In the genomic region with DNA sequence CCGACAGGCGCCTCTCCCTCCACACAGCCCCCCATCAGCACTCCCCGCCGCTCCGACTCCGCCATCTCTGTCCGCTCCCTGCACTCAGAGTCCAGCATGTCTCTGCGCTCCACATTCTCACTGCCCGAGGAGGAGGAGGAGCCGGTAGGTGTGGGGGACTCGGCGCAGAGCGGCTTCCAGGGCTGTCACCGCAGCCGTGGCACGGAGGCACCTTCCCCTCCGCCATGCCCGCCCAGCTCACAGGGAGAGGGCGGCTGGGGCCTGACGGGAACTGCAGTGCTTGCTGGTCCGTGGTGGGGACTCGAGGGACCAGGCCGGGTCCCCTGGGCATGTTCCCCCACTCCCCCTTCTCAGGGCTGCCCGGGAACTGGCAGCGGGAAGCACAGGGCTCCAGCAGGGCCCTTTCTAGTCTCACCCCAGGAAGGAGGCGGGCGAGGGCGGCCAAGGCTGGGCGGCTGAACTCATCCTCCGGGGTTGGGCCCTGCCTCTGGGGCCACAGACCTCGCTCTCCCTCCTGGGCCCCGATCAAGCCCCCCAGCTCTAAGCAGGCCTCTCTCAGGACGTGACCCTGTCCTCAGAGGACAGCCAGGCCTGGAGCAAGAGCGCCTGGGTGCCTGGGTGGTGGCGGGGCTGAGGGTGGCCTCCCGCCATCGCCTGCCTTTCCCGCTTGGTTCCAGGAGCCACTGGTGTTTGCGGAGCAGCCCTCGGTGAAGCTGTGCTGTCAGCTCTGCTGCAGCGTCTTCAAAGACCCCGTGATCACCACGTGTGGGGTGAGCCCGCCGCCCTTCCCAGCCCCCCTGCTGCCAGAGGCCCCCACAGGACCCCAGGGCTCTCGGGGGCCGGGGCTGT, we compare ENCODE assay signal across 28 cellular contexts. TPM values are rescaled to one million over a fixed set of nuclear protein-coding genes. Genes with fewer than 3 reads are reported as not detected.
A peak's percentile ranks its signal among the peaks of the same experiment; 100 is the strongest.
DNase-seq lines count a peak whose midpoint lies in the region; ATAC-seq, FAIRE-seq and TF ChIP-seq lines count a peak whose summit lies in the region.
"Had no signal": no experiment of that assay in that cellular context is flagged by ENCODE, and none has a peak within 500 bp of the region (broad histone marks: within the 10 kb centered on the region; RNA-seq: fewer than 3 reads in every experiment).

No MANE protein-coding gene starts in this region.

- no peak for TF ChIP-seq RAD21 in HepG2 (CRISPR knock-in tag; IDR thresholded peaks at IDR 0.05)

- H3K4me3 ChIP-seq in HepG2 (replicated peaks in 1 of 3; ENCODE audit: insufficient read depth in 1 of 3, low read depth in 2 of 3, low read length in 3 of 3) (no peak overlapping the region), right lobe of liver (peak overlapping the region in 1 of 3 donors; percentile 7), gastroesophageal sphincter (peak overlapping the region in 1 of 2 donors; percentile 44), skin epidermis (peak overlapping the region in 6 of 7 experiments; percentile 6 to 33 (median 13)), aorta (ENCODE audit: low read length in 2 of 2) (no peak overlapping the region)

- no peaks in the 10 kb centered on the region for H3K79me2 ChIP-seq in HepG2 (ENCODE audit: insufficient read depth, low read length)

- H4K20me1 ChIP-seq in HepG2 (ENCODE audit: insufficient read depth, low read length) = no peaks in the 10 kb centered on the region

- H3K4me2 ChIP-seq in HepG2 (ENCODE audit: low read depth, low read length) = no peak overlapping the region

- 96% methylated on average over 21 of the region's 47 CpGs for WGBS in HepG2 (ENCODE audit: low lambda C conversion rate)
- 89% methylated on average over 3 of the region's 47 CpGs for WGBS in right lobe of liver (ENCODE audit: insufficient coverage, low coverage, low lambda C conversion rate, missing lambda C conversion rate)
- WGBS in gastroesophageal sphincter (ENCODE audit: low coverage in 1 of 2), 2 donors = 100% methylated on average over 1 of the region's 47 CpGs; no CpG with 5 or more reads in 1 of the 2 donors
- WGBS in aorta, 2 donors = 93 to 94% methylated on average over 43 to 47 of the region's 47 CpGs

- H3K4me1 ChIP-seq in HepG2 (ENCODE audit: insufficient read depth, low read length) (peaks cover 8% of the 10 kb centered on the region), right lobe of liver (peaks cover 0 to 16% (median 8%) of the 10 kb centered on the region in 4 donors), gastroesophageal sphincter (peaks cover 0 to 9% (median 0%) of the 10 kb centered on the region in 3 donors), aorta (ENCODE audit: control insufficient read depth in 1 of 2, insufficient read depth in 2 of 2, low read length in 2 of 2) (no peaks in the 10 kb centered on the region)
- H3K4me1 ChIP-seq: BE2C had no signal

- H3K27ac ChIP-seq in HepG2 (ENCODE audit: extremely low read length, insufficient read depth, low read length) (no peak overlapping the region), right lobe of liver (peak overlapping the region in 1 of 3 donors; percentile 60), gastroesophageal sphincter (peak overlapping the region in 3 of 4 donors; percentile 45 to 70 (median 53)), skin epidermis (peak overlapping the region in 17 of 21 experiments; percentile 12 to 81 (median 50)), aorta (ENCODE audit: low read depth in 1 of 2, low read length in 2 of 2) (no peak overlapping the region)

- no peak overlapping the region for H3K27ac Mint-ChIP-seq in osteocyte (ENCODE audit: unreplicated experiment)
- H3K27ac Mint-ChIP-seq: activated naive CD4-positive, alpha-beta T cell treated with anti-CD3 and anti-CD28 coated beads for 36 hours; naive B cell; stimulated activated naive CD8-positive, alpha-beta T cell treated with anti-CD3 and anti-CD28 coated beads, Interleukin-15, Interleukin-2, amounts not matched to agents 100 ng/mL and 50 ng/mL, for 24 hours; T-helper 1 cell treated with Interleukin-12 subunit alpha and Interleukin-12 subunit beta and Interleukin-4 antibody, amounts not matched to agents 30 μg/mL and 1 μg/mL, for 36 hours had no signal

- no TSS peak for BruUV-seq in HepG2 (replicated peaks; lab: Mats Ljungman, UMichigan)

- peaks cover 19% of the 10 kb centered on the region for H3K36me3 Mint-ChIP-seq in osteocyte (ENCODE audit: unreplicated experiment)

- H3K4me1 Mint-ChIP-seq in osteocyte (ENCODE audit: unreplicated experiment) = peaks cover 3% of the 10 kb centered on the region

- H3K9me3 Mint-ChIP-seq in osteocyte (ENCODE audit: unreplicated experiment) = no peaks in the 10 kb centered on the region
- H3K9me3 Mint-ChIP-seq: activated naive CD4-positive, alpha-beta T cell treated with anti-CD3 and anti-CD28 coated beads for 36 hours; naive B cell; stimulated activated naive CD8-positive, alpha-beta T cell treated with anti-CD3 and anti-CD28 coated beads, Interleukin-15, Interleukin-2, amounts not matched to agents 100 ng/mL and 50 ng/mL, for 24 hours; T-helper 1 cell treated with Interleukin-12 subunit alpha and Interleukin-12 subunit beta and Interleukin-4 antibody, amounts not matched to agents 30 μg/mL and 1 μg/mL, for 36 hours had no signal

- no peak overlapping the region for H3K9ac ChIP-seq in HepG2 (ENCODE audit: insufficient read depth, low read depth, low read length)

- DNase-seq in HepG2 (ENCODE audit: low spot score) (no peak), right lobe of liver (no peak), aorta (no peak), GM19238 (ENCODE audit: insufficient read length, low spot score) (no peak), GM10266 (ENCODE audit: extremely low spot score) (no peak), osteocyte (ENCODE audit: extremely low spot score, unreplicated experiment) (no peak)
- DNase-seq: activated CD4-positive, alpha-beta T cell treated with anti-CD3 and anti-CD28 coated beads for 4 hours; activated naive CD4-positive, alpha-beta T cell treated with anti-CD3 and anti-CD28 coated beads for 36 hours; activated T-cell treated with anti-CD3 and anti-CD28 coated beads, Interleukin-2, amount 50 U/mL, for 48 hours; BE2C; COR-L47; cortex of kidney; GF-D8; Kasumi-1; naive B cell; NCI-H1694 treated with DMSO at 0.1 percent for 48 hours; NCI-H2171 treated with DMSO at 0.1 percent for 48 hours; NCI-H524 treated with DMSO at 0.1 percent for 48 hours; nucleus accumbens; stimulated activated CD4-positive, alpha-beta T cell treated with anti-CD3 and anti-CD28 coated beads, Interleukin-15, amount 100 ng/mL, for 24 hours had no signal

- TF ChIP-seq CTCF in HepG2 (CRISPR knock-in tag; IDR thresholded peaks at IDR 0.05) (no peak), right lobe of liver (IDR thresholded peaks at IDR 0.05) (no peak), gastroesophageal sphincter (IDR thresholded peaks at IDR 0.05) (no peak), GM10266 (IDR thresholded peaks at IDR 0.05; ENCODE audit: control insufficient read depth, insufficient read depth, low read depth, missing control alignments) (no peak), osteocyte (IDR thresholded peaks at IDR 0.05) (no peak)

- ATAC-seq in HepG2 (no peak), right lobe of liver (no peak), gastroesophageal sphincter (peak; percentile 2), aorta (ENCODE audit: low FRiP score) (peak; percentile 3)

- no peak for TF ChIP-seq EP300 in HepG2 (IDR thresholded peaks at IDR 0.05; ENCODE audit: low read depth in 2 of 2, low read length in 2 of 2)
- no peak for TF ChIP-seq EP300 in HepG2 (CRISPR knock-in tag; IDR thresholded peaks at IDR 0.05; ENCODE audit: borderline replicate concordance)
- TF ChIP-seq EP300 in gastroesophageal sphincter (IDR thresholded peaks at IDR 0.05) = no peak

- CTCF ChIA-PET in HepG2 (lab: Yijun Ruan, JAX; ENCODE audit: low intra/inter-chr PET ratio, low total read pairs) = no interaction called here

- TF ChIP-seq POLR2A in HepG2 (IDR thresholded peaks at IDR 0.05; ENCODE audit: insufficient read depth in 1 of 2, low read depth in 2 of 2, low read length in 2 of 2) = no peak
- no peak for TF ChIP-seq POLR2A in right lobe of liver (IDR thresholded peaks at IDR 0.05)
- TF ChIP-seq POLR2A in gastroesophageal sphincter (IDR thresholded peaks at IDR 0.05) = peak in 1 of 2 donors; percentile 1

- H3K9me3 ChIP-seq in HepG2 (ENCODE audit: low read length) (no peaks in the 10 kb centered on the region), right lobe of liver (no peaks in the 10 kb centered on the region), gastroesophageal sphincter (no peaks in the 10 kb centered on the region), aorta (ENCODE audit: control insufficient read depth, low read length) (no peaks in the 10 kb centered on the region)
- H3K9me3 ChIP-seq: BE2C had no signal

- H3K36me3 ChIP-seq in HepG2 (replicated peaks in 1 of 2; ENCODE audit: control insufficient read depth in 1 of 2, insufficient read depth in 2 of 2, low read length in 2 of 2) (peaks cover 17 to 49% of the 10 kb centered on the region in 2 experiments; a peak in 3 of 5 replicates), right lobe of liver (peaks cover 0 to 42% (median 22%) of the 10 kb centered on the region in 4 donors), gastroesophageal sphincter (peaks cover 0 to 100% of the 10 kb centered on the region in 2 donors), aorta (ENCODE audit: control insufficient read depth in 1 of 2, insufficient read depth in 2 of 2, low read length in 1 of 2) (peaks cover 0 to 7% of the 10 kb centered on the region in 2 donors)

- no peak for FAIRE-seq in HepG2 (lab: Jason Lieb, UNC)
- FAIRE-seq: bronchial epithelial cell, endometrium, H54, RCC 7860 had no signal

- in situ Hi-C loops in HepG2 (cut with HindIII; ENCODE audit: extremely low pct_ligation_motif_present, low pct_unique_long_range_greater_than_20kb) = no loop called here

- no peaks in the 10 kb centered on the region for H3K27me3 Mint-ChIP-seq in osteocyte (ENCODE audit: unreplicated experiment)
- H3K27me3 Mint-ChIP-seq: naive B cell; stimulated activated naive CD8-positive, alpha-beta T cell treated with anti-CD3 and anti-CD28 coated beads, Interleukin-15, Interleukin-2, amounts not matched to agents 100 ng/mL and 50 ng/mL, for 24 hours had no signal

- intact Hi-C loops in HepG2 (cut with micrococcal nuclease; ENCODE audit: unreplicated experiment) (no loop called here), right lobe of liver (cut with DNase I) (no loop called here), aorta (cut with DNase I) (no loop called here)

- POLR2A ChIA-PET in HepG2 (lab: Yijun Ruan, JAX) = no interaction called here

- no peak overlapping the region for H3K4me3 Mint-ChIP-seq in osteocyte (ENCODE audit: unreplicated experiment)
- H3K4me3 Mint-ChIP-seq: activated naive CD4-positive, alpha-beta T cell treated with anti-CD3 and anti-CD28 coated beads for 36 hours; naive B cell; stimulated activated naive CD8-positive, alpha-beta T cell treated with anti-CD3 and anti-CD28 coated beads, Interleukin-15, Interleukin-2, amounts not matched to agents 100 ng/mL and 50 ng/mL, for 24 hours; T-helper 1 cell treated with Interleukin-12 subunit alpha and Interleukin-12 subunit beta and Interleukin-4 antibody, amounts not matched to agents 30 μg/mL and 1 μg/mL, for 36 hours had no signal

- H3K27me3 ChIP-seq in HepG2 (ENCODE audit: control insufficient read depth in 1 of 2, insufficient read depth in 2 of 2, low read length in 2 of 2) (no peaks in the 10 kb centered on the region), right lobe of liver (no peaks in the 10 kb centered on the region), gastroesophageal sphincter (no peaks in the 10 kb centered on the region), aorta (ENCODE audit: control insufficient read depth in 1 of 2, insufficient read depth in 2 of 2, low read length in 1 of 2) (no peaks in the 10 kb centered on the region)
- H3K27me3 ChIP-seq: BE2C had no signal

- no peak overlapping the region for H2AFZ ChIP-seq in HepG2 (ENCODE audit: low read length)

RNA-seq across cellular contexts. Expression of a gene that starts 15.2 kb away (rescaled TPM):
- total RNA-seq in HepG2 (2016; rRNA removed; fragmentation: Illumina TruSeq; extraction: Trizol) (40.3 and 47.9 TPM in 2 replicates), right lobe of liver (10 to 100 TPM; 40.9 to 56.2 (median 46.2) TPM), gastroesophageal sphincter (10 to 100 TPM; 36.3 to 70.1 (median 56.3) TPM), aorta (10 to 100 TPM; 47.7 to 54.4 TPM), osteocyte (78.1 and 84.9 TPM in 2 replicates)
- 34.6 and 39.0 TPM in 2 replicates for total RNA-seq in HepG2 (2016; cell fraction: cytosol; rRNA removed; fragmentation: Illumina TruSeq; extraction: Trizol; ENCODE audit: low read depth)
- 37.7 and 45.9 TPM in 2 replicates for total RNA-seq in HepG2 (2016; cell fraction: insoluble cytoplasmic fraction; rRNA removed; fragmentation: Illumina TruSeq; extraction: Trizol)
- 86.6 and 88.7 TPM in 2 replicates for total RNA-seq in HepG2 (2016; cell fraction: membrane; rRNA removed; fragmentation: Illumina TruSeq; extraction: Trizol)
- 27.8 and 32.2 TPM in 2 replicates for total RNA-seq in HepG2 (2016; cell fraction: nucleus; rRNA removed; fragmentation: Illumina TruSeq; extraction: Trizol)
- polyA plus RNA-seq in HepG2 (2011; rRNA removed) (65.6 and 67.9 TPM in 2 replicates), aorta (10 to 100 TPM; 24.4 to 38.0 TPM)
- polyA plus RNA-seq in HepG2 (2011; cell fraction: cytosol; rRNA removed) = 42.1 and 56.2 TPM in 2 replicates
- 119 and 145 TPM in 2 replicates for polyA plus RNA-seq in HepG2 (2011; cell fraction: nucleus; rRNA removed)
- polyA plus RNA-seq in HepG2 (2012) = 36.5 and 51.9 TPM in 2 replicates
- 64.8 and 68.7 TPM in 2 replicates for polyA plus RNA-seq in HepG2 (2016; cell fraction: cytosol; fragmentation: Illumina TruSeq; extraction: Trizol; ENCODE audit: low read depth)
- 43.6 and 56.9 TPM in 2 replicates for polyA plus RNA-seq in HepG2 (2016; cell fraction: insoluble cytoplasmic fraction; fragmentation: Illumina TruSeq; extraction: Trizol; ENCODE audit: low read depth)
- polyA plus RNA-seq in HepG2 (2016; cell fraction: membrane; fragmentation: Illumina TruSeq; extraction: Trizol; ENCODE audit: low read depth) = 91.9 and 99.7 TPM in 2 replicates
- polyA plus RNA-seq in HepG2 (2016; cell fraction: nucleus; fragmentation: Illumina TruSeq; extraction: Trizol; ENCODE audit: insufficient read depth, low read depth) = 74.4 and 76.4 TPM in 2 replicates
- 81.3 and 108 TPM in 2 replicates for polyA minus RNA-seq in HepG2 (2011; rRNA and poly(A)+ RNA removed; ENCODE audit: low replicate concordance)
- polyA minus RNA-seq in HepG2 (2011; cell fraction: cytosol; rRNA and poly(A)+ RNA removed) = 41.1 and 51.4 TPM in 2 replicates
- 18.5 and 21.0 TPM in 2 replicates for polyA minus RNA-seq in HepG2 (2011; cell fraction: nucleus; rRNA and poly(A)+ RNA removed)

RNA-seq across cellular contexts. Expression of a gene that starts 22.4 kb away (rescaled TPM):
- total RNA-seq in HepG2 (2016; rRNA removed; fragmentation: Illumina TruSeq; extraction: Trizol) = 0.45 and 0.86 TPM in 2 replicates
- 1.2 and 1.4 TPM in 2 replicates for total RNA-seq in HepG2 (2016; cell fraction: cytosol; rRNA removed; fragmentation: Illumina TruSeq; extraction: Trizol; ENCODE audit: low read depth)
- total RNA-seq in HepG2 (2016; cell fraction: insoluble cytoplasmic fraction; rRNA removed; fragmentation: Illumina TruSeq; extraction: Trizol) = 0.62 and 1.3 TPM in 2 replicates
- 0.96 and 1.9 TPM in 2 replicates for total RNA-seq in HepG2 (2016; cell fraction: membrane; rRNA removed; fragmentation: Illumina TruSeq; extraction: Trizol)
- total RNA-seq in HepG2 (2016; cell fraction: nucleus; rRNA removed; fragmentation: Illumina TruSeq; extraction: Trizol) = 1.0 and 1.6 TPM in 2 replicates
- polyA plus RNA-seq in HepG2 (2011; rRNA removed) = 3.6 and 3.7 TPM in 2 replicates
- polyA plus RNA-seq in HepG2 (2011; cell fraction: cytosol; rRNA removed) = 2.2 and 3.4 TPM in 2 replicates
- polyA plus RNA-seq in HepG2 (2011; cell fraction: nucleus; rRNA removed) = 20.4 and 21.0 TPM in 2 replicates
- 2.3 and 3.3 TPM in 2 replicates for polyA plus RNA-seq in HepG2 (2012)
- 2.1 and 2.3 TPM in 2 replicates for polyA plus RNA-seq in HepG2 (2016; cell fraction: cytosol; fragmentation: Illumina TruSeq; extraction: Trizol; ENCODE audit: low read depth)
- polyA plus RNA-seq in HepG2 (2016; cell fraction: insoluble cytoplasmic fraction; fragmentation: Illumina TruSeq; extraction: Trizol; ENCODE audit: low read depth) = 0.92 and 1.1 TPM in 2 replicates
- polyA plus RNA-seq in HepG2 (2016; cell fraction: membrane; fragmentation: Illumina TruSeq; extraction: Trizol; ENCODE audit: low read depth) = 1.9 and 2.3 TPM in 2 replicates
- polyA plus RNA-seq in HepG2 (2016; cell fraction: nucleus; fragmentation: Illumina TruSeq; extraction: Trizol; ENCODE audit: insufficient read depth, low read depth) = 3.2 and 3.9 TPM in 2 replicates
- 6.5 and 7.6 TPM in 2 replicates for polyA minus RNA-seq in HepG2 (2011; rRNA and poly(A)+ RNA removed; ENCODE audit: low replicate concordance)
- 0.79 TPM in 1 of 2 replicates, not detected in the other for polyA minus RNA-seq in HepG2 (2011; cell fraction: cytosol; rRNA and poly(A)+ RNA removed)
- 0.90 and 1.2 TPM in 2 replicates for polyA minus RNA-seq in HepG2 (2011; cell fraction: nucleus; rRNA and poly(A)+ RNA removed)
- 10 to 100 TPM in 3 of 6 experiments, 1 to 10 TPM in 3; 3.8 to 14.6 (median 8.7) TPM for total RNA-seq in right lobe of liver
- total RNA-seq in gastroesophageal sphincter = 1 to 10 TPM in 1 of 4 donors, under 1 TPM in 1, not detected in 2; 0.39 to 1.0 TPM
- under 1 TPM in 1 of 2 donors, not detected in 1; 0.51 TPM for total RNA-seq in aorta
- polyA plus RNA-seq in aorta = 1 to 10 TPM; 2.5 to 4.8 TPM
- total RNA-seq in osteocyte = 2.0 and 3.4 TPM in 2 replicates
- total RNA-seq: activated naive CD4-positive, alpha-beta T cell treated with anti-CD3 and anti-CD28 coated beads for 36 hours had no signal

RNA-seq across cellular contexts. Expression of a gene that starts 25.6 kb away (rescaled TPM):
- 1.2 and 1.4 TPM in 2 replicates for total RNA-seq in HepG2 (2016; rRNA removed; fragmentation: Illumina TruSeq; extraction: Trizol)
- 0.20 and 2.1 TPM in 2 replicates for total RNA-seq in HepG2 (2016; cell fraction: cytosol; rRNA removed; fragmentation: Illumina TruSeq; extraction: Trizol; ENCODE audit: low read depth)
- 0.56 and 0.91 TPM in 2 replicates for total RNA-seq in HepG2 (2016; cell fraction: insoluble cytoplasmic fraction; rRNA removed; fragmentation: Illumina TruSeq; extraction: Trizol)
- total RNA-seq in HepG2 (2016; cell fraction: membrane; rRNA removed; fragmentation: Illumina TruSeq; extraction: Trizol) = 0.65 and 0.76 TPM in 2 replicates
- 0.65 and 1.9 TPM in 2 replicates for total RNA-seq in HepG2 (2016; cell fraction: nucleus; rRNA removed; fragmentation: Illumina TruSeq; extraction: Trizol)
- 2.2 and 9.4 TPM in 2 replicates for polyA plus RNA-seq in HepG2 (2011; rRNA removed)
- 0.65 and 1.0 TPM in 2 replicates for polyA plus RNA-seq in HepG2 (2011; cell fraction: cytosol; rRNA removed)
- polyA plus RNA-seq in HepG2 (2011; cell fraction: nucleus; rRNA removed) = 13.6 and 21.2 TPM in 2 replicates
- polyA plus RNA-seq in HepG2 (2012) = 2.3 and 3.3 TPM in 2 replicates
- 0.10 TPM in 2 replicates for polyA plus RNA-seq in HepG2 (2016; cell fraction: cytosol; fragmentation: Illumina TruSeq; extraction: Trizol; ENCODE audit: low read depth)
- polyA plus RNA-seq in HepG2 (2016; cell fraction: insoluble cytoplasmic fraction; fragmentation: Illumina TruSeq; extraction: Trizol; ENCODE audit: low read depth) = 0.49 and 0.81 TPM in 2 replicates
- polyA plus RNA-seq in HepG2 (2016; cell fraction: membrane; fragmentation: Illumina TruSeq; extraction: Trizol; ENCODE audit: low read depth) = 0.34 and 0.36 TPM in 2 replicates
- polyA plus RNA-seq in HepG2 (2016; cell fraction: nucleus; fragmentation: Illumina TruSeq; extraction: Trizol; ENCODE audit: insufficient read depth, low read depth) = 4.1 and 6.3 TPM in 2 replicates
- 4.0 TPM in 1 of 2 replicates, not detected in the other for polyA minus RNA-seq in HepG2 (2011; rRNA and poly(A)+ RNA removed; ENCODE audit: low replicate concordance)
- 0.88 and 1.8 TPM in 2 replicates for polyA minus RNA-seq in HepG2 (2011; cell fraction: cytosol; rRNA and poly(A)+ RNA removed)
- polyA minus RNA-seq in HepG2 (2011; cell fraction: nucleus; rRNA and poly(A)+ RNA removed) = 1.5 and 2.7 TPM in 2 replicates
- total RNA-seq in right lobe of liver = not detected
- under 1 TPM in 2 of 4 donors, not detected in 2; 0.27 to 0.35 TPM for total RNA-seq in gastroesophageal sphincter
- total RNA-seq in aorta = under 1 TPM in 1 of 2 donors, not detected in 1; 0.15 TPM
- polyA plus RNA-seq in aorta = under 1 TPM; 0.13 to 0.28 TPM
- total RNA-seq in osteocyte = 2.4 and 3.7 TPM in 2 replicates

RNA-seq across cellular contexts. Expression of a gene that starts 34.4 kb away (rescaled TPM):
- total RNA-seq in HepG2 (2016; rRNA removed; fragmentation: Illumina TruSeq; extraction: Trizol) (25.2 and 30.8 TPM in 2 replicates), right lobe of liver (10 to 100 TPM; 13.1 to 51.0 (median 17.5) TPM), gastroesophageal sphincter (10 to 100 TPM; 29.0 to 50.8 (median 34.1) TPM), aorta (10 to 100 TPM; 14.1 to 19.9 TPM), osteocyte (57.6 and 60.2 TPM in 2 replicates)
- total RNA-seq in HepG2 (2016; cell fraction: cytosol; rRNA removed; fragmentation: Illumina TruSeq; extraction: Trizol; ENCODE audit: low read depth) = 66.8 and 68.3 TPM in 2 replicates
- 24.8 and 34.9 TPM in 2 replicates for total RNA-seq in HepG2 (2016; cell fraction: insoluble cytoplasmic fraction; rRNA removed; fragmentation: Illumina TruSeq; extraction: Trizol)
- total RNA-seq in HepG2 (2016; cell fraction: membrane; rRNA removed; fragmentation: Illumina TruSeq; extraction: Trizol) = 73.3 and 82.0 TPM in 2 replicates
- 20.0 and 20.9 TPM in 2 replicates for total RNA-seq in HepG2 (2016; cell fraction: nucleus; rRNA removed; fragmentation: Illumina TruSeq; extraction: Trizol)
- polyA plus RNA-seq in HepG2 (2011; rRNA removed) (70.9 and 72.7 TPM in 2 replicates), aorta (10 to 100 TPM; 23.7 to 50.7 TPM)
- polyA plus RNA-seq in HepG2 (2011; cell fraction: cytosol; rRNA removed) = 88.3 and 159 TPM in 2 replicates
- polyA plus RNA-seq in HepG2 (2011; cell fraction: nucleus; rRNA removed) = 109 and 133 TPM in 2 replicates
- 26.5 and 34.3 TPM in 2 replicates for polyA plus RNA-seq in HepG2 (2012)
- polyA plus RNA-seq in HepG2 (2016; cell fraction: cytosol; fragmentation: Illumina TruSeq; extraction: Trizol; ENCODE audit: low read depth) = 136 and 139 TPM in 2 replicates
- 45.5 and 48.4 TPM in 2 replicates for polyA plus RNA-seq in HepG2 (2016; cell fraction: insoluble cytoplasmic fraction; fragmentation: Illumina TruSeq; extraction: Trizol; ENCODE audit: low read depth)
- polyA plus RNA-seq in HepG2 (2016; cell fraction: membrane; fragmentation: Illumina TruSeq; extraction: Trizol; ENCODE audit: low read depth) = 121 and 123 TPM in 2 replicates
- polyA plus RNA-seq in HepG2 (2016; cell fraction: nucleus; fragmentation: Illumina TruSeq; extraction: Trizol; ENCODE audit: insufficient read depth, low read depth) = 52.7 and 57.3 TPM in 2 replicates
- 111 and 121 TPM in 2 replicates for polyA minus RNA-seq in HepG2 (2011; rRNA and poly(A)+ RNA removed; ENCODE audit: low replicate concordance)
- 30.5 and 31.0 TPM in 2 replicates for polyA minus RNA-seq in HepG2 (2011; cell fraction: cytosol; rRNA and poly(A)+ RNA removed)
- polyA minus RNA-seq in HepG2 (2011; cell fraction: nucleus; rRNA and poly(A)+ RNA removed) = 41.5 and 46.5 TPM in 2 replicates

RNA-seq across cellular contexts. Expression of a gene that starts 35.1 kb away (rescaled TPM):
- total RNA-seq in HepG2 (2016; rRNA removed; fragmentation: Illumina TruSeq; extraction: Trizol) (9.1 and 22.1 TPM in 2 replicates), right lobe of liver (10 to 100 TPM; 28.5 to 58.2 (median 42.8) TPM), gastroesophageal sphincter (100 to 1,000 TPM; 181 to 492 (median 352) TPM), aorta (100 to 1,000 TPM; 325 to 337 TPM), osteocyte (169 and 188 TPM in 2 replicates)
- 14.9 and 15.2 TPM in 2 replicates for total RNA-seq in HepG2 (2016; cell fraction: cytosol; rRNA removed; fragmentation: Illumina TruSeq; extraction: Trizol; ENCODE audit: low read depth)
- 6.6 and 20.8 TPM in 2 replicates for total RNA-seq in HepG2 (2016; cell fraction: insoluble cytoplasmic fraction; rRNA removed; fragmentation: Illumina TruSeq; extraction: Trizol)
- 10.1 and 11.4 TPM in 2 replicates for total RNA-seq in HepG2 (2016; cell fraction: membrane; rRNA removed; fragmentation: Illumina TruSeq; extraction: Trizol)
- total RNA-seq in HepG2 (2016; cell fraction: nucleus; rRNA removed; fragmentation: Illumina TruSeq; extraction: Trizol) = 26.8 and 33.4 TPM in 2 replicates
- polyA plus RNA-seq in HepG2 (2011; rRNA removed) (23.0 and 40.7 TPM in 2 replicates), aorta (100 to 1,000 TPM in 1 of 2 donors, 10 to 100 TPM in 1; 42.8 to 270 TPM)
- polyA plus RNA-seq in HepG2 (2011; cell fraction: cytosol; rRNA removed) = 18.3 and 19.9 TPM in 2 replicates
- polyA plus RNA-seq in HepG2 (2011; cell fraction: nucleus; rRNA removed) = 410 and 565 TPM in 2 replicates
- 20.8 and 52.6 TPM in 2 replicates for polyA plus RNA-seq in HepG2 (2012)
- polyA plus RNA-seq in HepG2 (2016; cell fraction: cytosol; fragmentation: Illumina TruSeq; extraction: Trizol; ENCODE audit: low read depth) = 0.90 and 0.96 TPM in 2 replicates
- polyA plus RNA-seq in HepG2 (2016; cell fraction: insoluble cytoplasmic fraction; fragmentation: Illumina TruSeq; extraction: Trizol; ENCODE audit: low read depth) = 6.2 and 8.3 TPM in 2 replicates
- 1.6 TPM in 2 replicates for polyA plus RNA-seq in HepG2 (2016; cell fraction: membrane; fragmentation: Illumina TruSeq; extraction: Trizol; ENCODE audit: low read depth)
- polyA plus RNA-seq in HepG2 (2016; cell fraction: nucleus; fragmentation: Illumina TruSeq; extraction: Trizol; ENCODE audit: insufficient read depth, low read depth) = 86.8 and 102 TPM in 2 replicates
- 24.5 and 75.7 TPM in 2 replicates for polyA minus RNA-seq in HepG2 (2011; rRNA and poly(A)+ RNA removed; ENCODE audit: low replicate concordance)
- 24.3 and 34.5 TPM in 2 replicates for polyA minus RNA-seq in HepG2 (2011; cell fraction: cytosol; rRNA and poly(A)+ RNA removed)
- 72.0 and 84.2 TPM in 2 replicates for polyA minus RNA-seq in HepG2 (2011; cell fraction: nucleus; rRNA and poly(A)+ RNA removed)

Comparison
In these comparisons a context has a peak if more than half of its experiments do, and no peak if none do; other contexts are left out.
1. ATAC-seq: peak in gastroesophageal sphincter (single experiment) and aorta (single experiment); none in HepG2 (single experiment) and right lobe of liver (0 of 4).
2. H3K27ac ChIP-seq: peak in gastroesophageal sphincter (3 of 4) and skin epidermis (17 of 21); none in HepG2 (single experiment) and aorta (0 of 2).
3. H3K4me3 ChIP-seq: peak in skin epidermis (6 of 7); none in HepG2 (0 of 3) and aorta (0 of 2).